ENCODE assay signal across 9 cellular contexts in genomic region chrY:19433049-19433448, GRCh38.
DNase-seq lines count a peak whose midpoint lies in the region; ATAC-seq and TF ChIP-seq lines count a peak whose summit lies in the region.
"Had no signal": no experiment of that assay in that cellular context is flagged by ENCODE, and none has a peak within 500 bp of the region (broad histone marks: within the 10 kb centered on the region; RNA-seq: fewer than 3 reads in every experiment).

No MANE protein-coding gene starts in this region.

- ATAC-seq in Right ventricle myocardium superior (ENCODE audit: poor library complexity) = no peak
- ATAC-seq in foreskin keratinocyte = peak; percentile 21
- no peak for ATAC-seq in HG02885 (IDR thresholded peaks at IDR 0.05; ENCODE audit: poor library complexity, unreplicated experiment)
- no peak for ATAC-seq in GM21529 (IDR thresholded peaks at IDR 0.05; ENCODE audit: unreplicated experiment)
- no peak for ATAC-seq in GM18520 (IDR thresholded peaks at IDR 0.05; ENCODE audit: unreplicated experiment)
- ATAC-seq: left ventricle myocardium superior had no signal

- peak; percentile 44 for TF ChIP-seq CTCF in cardiac muscle cell (IDR thresholded peaks at IDR 0.05; ENCODE audit: low read depth, low read length)
- TF ChIP-seq CTCF in foreskin keratinocyte (conservative IDR thresholded peaks at IDR 0.05) = peak; percentile 69
- peak; percentile 48 to 58 for TF ChIP-seq CTCF in tibial artery (IDR thresholded peaks at IDR 0.05)

- H3K9me3 ChIP-seq in cardiac muscle cell (ENCODE audit: low read depth) (no peaks in the 10 kb centered on the region), tibial artery (no peaks in the 10 kb centered on the region)

- H3K27ac ChIP-seq in cardiac muscle cell (no peak overlapping the region), foreskin keratinocyte (no peak overlapping the region), tibial artery (no peak overlapping the region)

- H3K36me3 ChIP-seq in cardiac muscle cell (no peaks in the 10 kb centered on the region), tibial artery (no peaks in the 10 kb centered on the region)

- H3K27me3 ChIP-seq in cardiac muscle cell = no peaks in the 10 kb centered on the region
- no peaks in the 10 kb centered on the region for H3K27me3 ChIP-seq in foreskin keratinocyte
- H3K27me3 ChIP-seq in tibial artery = no peaks in the 10 kb centered on the region

- H3K4me1 ChIP-seq in cardiac muscle cell (ENCODE audit: low read depth) = no peaks in the 10 kb centered on the region
- H3K4me1 ChIP-seq in foreskin keratinocyte = no peaks in the 10 kb centered on the region
- no peaks in the 10 kb centered on the region for H3K4me1 ChIP-seq in tibial artery

- H3K4me3 ChIP-seq in cardiac muscle cell = no peak overlapping the region
- no peak overlapping the region for H3K4me3 ChIP-seq in tibial artery

- intact Hi-C loops in Right ventricle myocardium superior (cut with DNase I) (loop anchor here (10.0 kb wide), 1 partner anchor 1312 kb away; no protein-coding TSS in a partner anchor), tibial artery (cut with DNase I; ENCODE audit: low total_unique reads) (no loop called here)

- DNase-seq in cardiac muscle cell (ENCODE audit: low read depth in 1 of 2, low spot score in 1 of 2) = peak in 1 of 2 donors; percentile 66
- no peak for DNase-seq in Right ventricle myocardium superior
- peak; percentile 47 for DNase-seq in NCI-H460 (ENCODE audit: extremely low read depth, low read depth)
- peak in 1 of 2 donors; percentile 13 for DNase-seq in foreskin keratinocyte
- DNase-seq in tibial artery = no peak
- DNase-seq: left ventricle myocardium superior had no signal
